In the genomic region with DNA sequence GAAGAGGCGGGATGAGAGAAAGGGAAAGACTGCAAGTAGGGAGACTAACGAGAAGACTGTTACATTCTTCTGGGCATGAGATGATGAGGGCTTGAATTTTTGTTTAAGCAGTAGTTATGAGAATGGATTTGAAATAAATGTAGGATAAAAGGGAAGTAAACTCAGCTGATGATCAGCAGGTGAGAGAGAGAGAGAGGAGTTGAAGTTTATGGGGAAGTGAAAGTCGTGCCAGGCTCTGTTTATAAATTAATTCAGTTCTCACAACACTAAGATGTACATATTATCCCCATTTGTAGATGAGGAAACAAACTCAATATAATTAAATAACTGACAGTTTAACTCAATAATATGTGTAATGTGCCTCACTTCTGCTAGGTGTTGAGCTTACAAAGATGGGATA, we compare ENCODE assay signal across 18 cellular contexts.
"Had no signal": no experiment of that assay in that cellular context is flagged by ENCODE, and none has a peak within 500 bp of the region (broad histone marks: within the 10 kb centered on the region; RNA-seq: fewer than 3 reads in every experiment).

No MANE protein-coding gene starts in this region.

- H3K27me3 ChIP-seq: right atrium auricular region, stomach, testis, upper lobe of left lung had no signal

- DNase-seq: activated CD4-positive, alpha-beta memory T cell treated with anti-CD3 and anti-CD28 coated beads for 36 hours; activated CD4-positive, alpha-beta T cell treated with anti-CD3 and anti-CD28 coated beads for 36 hours; activated CD8-positive, alpha-beta memory T cell treated with anti-CD3 and anti-CD28 coated beads, Interleukin-2, amount 10 ng/mL, durations not matched to agents 7 days and 5 days; activated effector memory CD4-positive, alpha-beta T cell treated with Interleukin-2 at 50 U/mL for 16 hours; activated naive CD4-positive, alpha-beta T cell treated with anti-CD3 and anti-CD28 coated beads, Interleukin-2, amount 50 U/mL, for 16 hours; activated T-cell treated with anti-CD3 and anti-CD28 coated beads, Interleukin-2, amount 50 U/mL, for 1 hour; dermis blood vessel endothelial cell; foreskin melanocyte; head of caudate nucleus; nephron progenitor cell; occipital lobe; stomach; testis; upper lobe of left lung; WERI-Rb-1 had no signal

- H3K36me3 ChIP-seq: right atrium auricular region, stomach, upper lobe of left lung, WERI-Rb-1 had no signal

- H3K4me1 ChIP-seq: right atrium auricular region, stomach, testis, upper lobe of left lung had no signal

- H3K9me3 ChIP-seq: right atrium auricular region, testis had no signal

- H3K27ac ChIP-seq: epithelial cell of prostate, right atrium auricular region, skin epidermis, stomach, testis, upper lobe of left lung, WERI-Rb-1 had no signal

- H3K4me3 ChIP-seq: right atrium auricular region, skin epidermis, stomach, testis, upper lobe of left lung had no signal

- ATAC-seq: activated CD4-positive, alpha-beta T cell treated with anti-CD3 and anti-CD28 coated beads for 36 hours; activated CD8-positive, alpha-beta memory T cell treated with anti-CD3 and anti-CD28 coated beads, Interleukin-2, amount 10 ng/mL, durations not matched to agents 7 days and 5 days had no signal
